ENCODE assay signal across 8 cellular contexts in the genomic region with DNA sequence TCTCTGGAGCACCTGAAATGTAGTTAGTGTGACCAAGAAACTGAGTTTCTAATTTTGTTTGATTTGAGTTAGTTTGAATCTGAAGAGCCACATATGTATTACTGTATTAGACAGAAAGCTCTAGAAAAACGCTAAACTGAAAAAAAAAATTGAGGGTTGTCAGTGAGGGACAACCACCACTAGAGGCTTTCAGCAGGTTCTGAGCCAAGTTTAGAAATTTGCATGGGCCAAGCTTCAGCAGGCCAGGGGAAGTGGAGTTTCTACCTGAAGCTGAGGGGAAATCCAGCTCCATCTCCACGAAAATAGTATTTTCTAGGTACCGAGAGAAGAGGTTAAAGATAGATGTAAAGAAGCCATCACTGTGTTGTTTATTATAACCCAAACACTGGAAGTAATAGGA.
DNase-seq lines count a peak whose midpoint lies in the region; ATAC-seq and TF ChIP-seq lines count a peak whose summit lies in the region.

No MANE protein-coding gene starts in this region.

- H3K9ac ChIP-seq in adipocyte (ENCODE audit: low read length), result no peak overlapping the region

- H3K4me3 ChIP-seq in adipocyte (ENCODE audit: low read length) (no peak overlapping the region), osteoblast (ENCODE audit: insufficient read depth, low read length) (no peak overlapping the region)

- peak; percentile 65 for ATAC-seq in GM19463 (IDR thresholded peaks at IDR 0.05; ENCODE audit: unreplicated experiment)
- peak; percentile 68 for ATAC-seq in HG03520 (IDR thresholded peaks at IDR 0.05; ENCODE audit: unreplicated experiment)

- no peaks in the 10 kb centered on the region for H4K20me1 ChIP-seq in osteoblast (ENCODE audit: insufficient read depth, low read length)

- peak; percentile 60 for TF ChIP-seq CTCF in osteoblast (IDR thresholded peaks at IDR 0.05; ENCODE audit: extremely low read depth, low read depth, low read length)

- peak; percentile 30 for DNase-seq in GM03348 (ENCODE audit: low spot score)
- DNase-seq in adipocyte (ENCODE audit: low read depth), result peak; percentile 13
- DNase-seq in osteoblast (ENCODE audit: insufficient read length, low spot score, missing footprints), result peak; percentile 69
- no peak for DNase-seq in SW480 (ENCODE audit: low spot score)
- DNase-seq in NCI-H2081 (lab: John Stamatoyannopoulos, UW), result no peak
- no peak for DNase-seq in activated gamma-delta T cell (lab: John Stamatoyannopoulos, UW)

- no peaks in the 10 kb centered on the region for H3K79me2 ChIP-seq in osteoblast (ENCODE audit: insufficient read depth, low read length)

- H3K4me1 ChIP-seq in adipocyte (ENCODE audit: control insufficient read depth, insufficient read depth, low read length) (peaks cover 23% of the 10 kb centered on the region), osteoblast (ENCODE audit: insufficient read depth, low read length) (peaks cover 17% of the 10 kb centered on the region)

- H3K27me3 ChIP-seq in adipocyte (replicated peaks; ENCODE audit: control insufficient read depth, insufficient read depth, low read length), result peaks cover 3% of the 10 kb centered on the region
- H3K27me3 ChIP-seq in osteoblast (ENCODE audit: insufficient read depth, low read length), result peaks cover 3% of the 10 kb centered on the region

- no peak overlapping the region for H3K27ac ChIP-seq in osteoblast (ENCODE audit: low read depth, low read length)

- H3K9me3 ChIP-seq in adipocyte (ENCODE audit: control insufficient read depth, low read length), result peaks cover 3% of the 10 kb centered on the region
- no peaks in the 10 kb centered on the region for H3K9me3 ChIP-seq in osteoblast (ENCODE audit: low read depth, low read length)

- H3K4me2 ChIP-seq in osteoblast (ENCODE audit: insufficient read depth, low read length), result no peak overlapping the region

- H3K36me3 ChIP-seq in adipocyte (ENCODE audit: control insufficient read depth, insufficient read depth, low read length, severe bottlenecking) (no peaks in the 10 kb centered on the region), osteoblast (ENCODE audit: insufficient read depth, low read length) (no peaks in the 10 kb centered on the region)

- no peak overlapping the region for H2AFZ ChIP-seq in osteoblast (ENCODE audit: low read length)

Comparison
In these comparisons a context has a peak if more than half of its experiments do, and no peak if none do; other contexts are left out.
1. DNase-seq: peak in GM03348 (single experiment), adipocyte (single experiment) and osteoblast (single experiment); none in SW480 (single experiment), NCI-H2081 (0 of 2) and activated gamma-delta T cell (single experiment).